ENCODE assay signal across 8 cellular contexts in genomic region chr11:59144096-59144495, GRCh38. TPM values are rescaled to one million over a fixed set of nuclear protein-coding genes. Genes with fewer than 3 reads are reported as not detected.
A peak's percentile ranks its signal among the peaks of the same experiment; 100 is the strongest.
DNase-seq lines count a peak whose midpoint lies in the region; ATAC-seq and TF ChIP-seq lines count a peak whose summit lies in the region.

No MANE protein-coding gene starts in this region.

- peak overlapping the region; percentile 95 for H3K27ac ChIP-seq in Panc1 (ENCODE audit: low read length)
- H3K27ac ChIP-seq in prostate gland: peak overlapping the region; percentile 90 to 95

- 92% methylated on average over 1 of the region's 1 CpG for WGBS in prostate gland

- peaks cover 3% of the 10 kb centered on the region for H3K27me3 Mint-ChIP-seq in endothelial cell (ENCODE audit: unreplicated experiment)

- TF ChIP-seq CTCF in Panc1 (IDR thresholded peaks at IDR 0.05) (no peak), endothelial cell (IDR thresholded peaks at IDR 0.05; ENCODE audit: unreplicated experiment) (no peak), prostate gland (IDR thresholded peaks at IDR 0.05) (no peak)

- peaks cover 22% of the 10 kb centered on the region for H3K4me1 Mint-ChIP-seq in endothelial cell (ENCODE audit: unreplicated experiment)

- peaks cover 5% of the 10 kb centered on the region for H3K36me3 Mint-ChIP-seq in endothelial cell (ENCODE audit: low read depth, unreplicated experiment)

- ATAC-seq in Panc1: no peak
- ATAC-seq in HG02884 (IDR thresholded peaks at IDR 0.05; ENCODE audit: unreplicated experiment): no peak

- in situ Hi-C loops in Panc1 (cut with HindIII; ENCODE audit: low pct_unique_long_range_greater_than_20kb, low sequenced_read_pairs): no loop called here

- CTCF ChIA-PET in Panc1 (lab: Charles Lee): interaction anchor here (1.0 to 2.6 kb wide), 4 partner anchors 9 to 86 kb away, joined by 3 to 13 read pairs (median 6); no protein-coding TSS in a partner anchor

- no peaks in the 10 kb centered on the region for H3K27me3 ChIP-seq in Panc1 (ENCODE audit: control insufficient read depth, insufficient read depth, low read length)
- no peaks in the 10 kb centered on the region for H3K27me3 ChIP-seq in prostate gland (replicated peaks; ENCODE audit: insufficient read depth)

- no peak for TF ChIP-seq POLR2A in prostate gland (IDR thresholded peaks at IDR 0.05)

- H3K27ac Mint-ChIP-seq in endothelial cell (ENCODE audit: unreplicated experiment): no peak overlapping the region

- intact Hi-C loops in Panc1 (cut with micrococcal nuclease; ENCODE audit: unreplicated experiment): no loop called here
- intact Hi-C loops in prostate gland (cut with DNase I): loop anchor here (5.0 to 10.0 kb wide), 3 partner anchors 567 to 1719 kb away; partner anchors contain the start of genes LPXN, SLC43A3, STX3 and ZFP91

- POLR2A ChIA-PET in Panc1 (lab: Charles Lee): no interaction called here

- peak overlapping the region; percentile 50; the same call in 1 of the 2 replicates for H3K9ac ChIP-seq in ES-I3 (ENCODE audit: low read depth, low read length)

- H3K4me1 ChIP-seq in ES-I3 (ENCODE audit: insufficient read depth, low read length) (no peaks in the 10 kb centered on the region), Panc1 (ENCODE audit: control insufficient read depth, insufficient read depth, low read length) (peaks cover 21% of the 10 kb centered on the region), prostate gland (replicated peaks) (peaks cover 5% of the 10 kb centered on the region)

- H3K9me3 Mint-ChIP-seq in endothelial cell (ENCODE audit: unreplicated experiment): no peaks in the 10 kb centered on the region

- H3K4me3 ChIP-seq in Panc1 (ENCODE audit: low read depth in 2 of 2, low read length in 2 of 2): peak overlapping the region; percentile 87 to 97
- peak overlapping the region; percentile 39 to 77 for H3K4me3 ChIP-seq in prostate gland

- H3K9me3 ChIP-seq in ES-I3 (ENCODE audit: control insufficient read depth, insufficient read depth, low read length) (no peaks in the 10 kb centered on the region), Panc1 (ENCODE audit: control insufficient read depth, insufficient read depth, low read depth, low read length) (no peaks in the 10 kb centered on the region), prostate gland (no peaks in the 10 kb centered on the region)

- no TSS peak for BruUV-seq in Panc1 (replicated peaks; lab: Mats Ljungman, UMichigan)

- no peak for DNase-seq in Panc1 (ENCODE audit: low read depth, low spot score)
- no peak for DNase-seq in endothelial cell (ENCODE audit: low spot score)
- no peak for DNase-seq in prostate gland (ENCODE audit: low spot score)
- DNase-seq in germinal center (ENCODE audit: low spot score): no peak
- no peak for DNase-seq in NCI-H1105 (lab: John Stamatoyannopoulos, UW)
- DNase-seq in putamen (ENCODE audit: low spot score): no peak

- H3K4me3 Mint-ChIP-seq in endothelial cell (ENCODE audit: unreplicated experiment): peak overlapping the region; percentile 94

- H3K36me3 ChIP-seq in ES-I3 (ENCODE audit: insufficient read depth, low read length): no peaks in the 10 kb centered on the region
- peaks cover 4% of the 10 kb centered on the region for H3K36me3 ChIP-seq in Panc1 (ENCODE audit: control insufficient read depth, insufficient read depth, low read length)
- no peaks in the 10 kb centered on the region for H3K36me3 ChIP-seq in prostate gland

RNA-seq across cellular contexts. Expression of gene FAM111A, which starts 1.4 kb away (rescaled TPM):
- total RNA-seq in Panc1 (2021; ENCODE audit: unreplicated experiment) (37.9 TPM), endothelial cell (ENCODE audit: unreplicated experiment) (30.8 TPM), prostate gland (10 to 100 TPM; 49.5 to 60.3 TPM)
- 9.1 TPM for polyA plus RNA-seq in Panc1 (2012; ENCODE audit: insufficient read length)

RNA-seq across cellular contexts. Expression of gene DTX4, which starts 27.8 kb away (rescaled TPM):
- total RNA-seq in Panc1 (2021; ENCODE audit: unreplicated experiment): 0.21 TPM
- polyA plus RNA-seq in Panc1 (2012; ENCODE audit: insufficient read length): 0.08 TPM
- 29.4 TPM for total RNA-seq in endothelial cell (ENCODE audit: unreplicated experiment)
- total RNA-seq in prostate gland: 10 to 100 TPM in 1 of 2 donors, 1 to 10 TPM in 1; 6.9 to 10.7 TPM

RNA-seq across cellular contexts. Expression of gene FAM111B, which starts 37.1 kb away (rescaled TPM):
- total RNA-seq in Panc1 (2021; ENCODE audit: unreplicated experiment) (23.6 TPM), endothelial cell (ENCODE audit: unreplicated experiment) (3.4 TPM), prostate gland (1 to 10 TPM in 1 of 2 donors, under 1 TPM in 1; 0.62 to 1.4 TPM)
- polyA plus RNA-seq in Panc1 (2012; ENCODE audit: insufficient read length): 3.6 TPM

RNA-seq across cellular contexts. Expression of gene GLYATL1B, which starts 58.0 kb away (rescaled TPM):
- total RNA-seq in Panc1 (2021; ENCODE audit: unreplicated experiment): not detected
- not detected for polyA plus RNA-seq in Panc1 (2012; ENCODE audit: insufficient read length)
- total RNA-seq in endothelial cell (ENCODE audit: unreplicated experiment): not detected
- total RNA-seq in prostate gland: not detected
